8 cellular contexts compared by ENCODE assay signal in genomic region chr18:62436636-62437519, GRCh38.
A peak's percentile ranks its signal among the peaks of the same experiment; 100 is the strongest.
DNase-seq lines count a peak whose midpoint lies in the region; ATAC-seq and TF ChIP-seq lines count a peak whose summit lies in the region.
"Had no signal": no experiment of that assay in that cellular context is flagged by ENCODE, and none has a peak within 500 bp of the region (broad histone marks: within the 10 kb centered on the region; RNA-seq: fewer than 3 reads in every experiment).

No MANE protein-coding gene starts in this region.

- peak; percentile 63 for DNase-seq in brain microvascular endothelial cell
- peak; percentile 80 to 92 for DNase-seq in tibial nerve (ENCODE audit: low spot score in 2 of 2)
- DNase-seq in mesothelial cell of epicardium (ENCODE audit: low spot score in 2 of 2, unreplicated experiment in 2 of 2): no peak
- DNase-seq in NCI-H1436 treated with DMSO at 0.1 percent for 48 hours (lab: John Stamatoyannopoulos, UW): no peak
- DNase-seq in DMS53 (lab: John Stamatoyannopoulos, UW): no peak
- DNase-seq: cerebellar nuclear complex had no signal

- H3K27me3 ChIP-seq in brain microvascular endothelial cell (replicated peaks) (no peaks in the 10 kb centered on the region), layer of hippocampus (ENCODE audit: control insufficient read depth, insufficient read depth, low read length) (no peaks in the 10 kb centered on the region), tibial nerve (no peaks in the 10 kb centered on the region)

- H3K4me3 Mint-ChIP-seq in mesothelial cell of epicardium: no peak overlapping the region

- no peaks in the 10 kb centered on the region for H3K4me1 Mint-ChIP-seq in mesothelial cell of epicardium

- no peak for TF ChIP-seq POLR2A in tibial nerve (IDR thresholded peaks at IDR 0.05)

- peaks cover 0 to 36% (median 4%) of the 10 kb centered on the region in 4 donors for H3K4me1 ChIP-seq in tibial nerve

- H3K27ac Mint-ChIP-seq in mesothelial cell of epicardium: no peak overlapping the region

- no peak overlapping the region for H3K27ac ChIP-seq in brain microvascular endothelial cell
- peak overlapping the region; percentile 23 for H3K27ac ChIP-seq in layer of hippocampus (ENCODE audit: low read depth, low read length)
- H3K27ac ChIP-seq in tibial nerve: peak overlapping the region; percentile 34 to 84 (median 74)

- WGBS in tibial nerve, 2 donors: 49 to 53% methylated on average over 10 of the region's 10 CpGs

- in situ Hi-C loops in brain microvascular endothelial cell (cut with HindIII; ENCODE audit: low pct_ligation_motif_present, low sequenced_read_pairs): no loop called here

- no peak overlapping the region for H3K4me3 ChIP-seq in brain microvascular endothelial cell (ENCODE audit: low read depth, low read length)
- H3K4me3 ChIP-seq in tibial nerve: peak overlapping the region in 1 of 4 donors; percentile 9

- H3K9me3 ChIP-seq in tibial nerve: no peaks in the 10 kb centered on the region

- TF ChIP-seq CTCF in brain microvascular endothelial cell (IDR thresholded peaks at IDR 0.05; ENCODE audit: low read depth, low read length, missing control alignments) (no peak), tibial nerve (IDR thresholded peaks at IDR 0.05) (no peak), mesothelial cell of epicardium (IDR thresholded peaks at IDR 0.05; ENCODE audit: unreplicated experiment) (no peak)

- H3K36me3 ChIP-seq in brain microvascular endothelial cell (replicated peaks) (no peaks in the 10 kb centered on the region), tibial nerve (no peaks in the 10 kb centered on the region)

- peaks cover 6% of the 10 kb centered on the region for H3K27me3 Mint-ChIP-seq in mesothelial cell of epicardium (ENCODE audit: low read depth)

- ATAC-seq in HG03439 (IDR thresholded peaks at IDR 0.05; ENCODE audit: unreplicated experiment): peak; percentile 37

- peak in 1 of 2 donors; percentile 70 for TF ChIP-seq EP300 in tibial nerve (IDR thresholded peaks at IDR 0.05)

- no peaks in the 10 kb centered on the region for H3K36me3 Mint-ChIP-seq in mesothelial cell of epicardium

- no peaks in the 10 kb centered on the region for H3K9me3 Mint-ChIP-seq in mesothelial cell of epicardium

Comparison
In these comparisons a context has a peak if more than half of its experiments do, and no peak if none do; other contexts are left out.
1. DNase-seq: peak in brain microvascular endothelial cell (single experiment) and tibial nerve (2 of 2); none in mesothelial cell of epicardium (0 of 2), NCI-H1436 treated with DMSO at 0.1 percent for 48 hours (single experiment) and DMS53 (single experiment).